In genomic region chr2:177466337-177467195, GRCh38 we compare ENCODE assay signal across 1 cellular context.
TF ChIP-seq lines count a peak whose summit lies in the region.

No MANE protein-coding gene starts in this region.

TF ChIP-seq in HepG2, 621 proteins besides CTCF, POLR2A, EP300 and RAD21 (continued from another document):
- TF ChIP-seq ZNF687 (CRISPR knock-in tag; IDR thresholded peaks at IDR 0.05), result peak; percentile 13; the same call in 1 of the 2 replicates
- no peak for TF ChIP-seq KLF12 (CRISPR knock-in tag; IDR thresholded peaks at IDR 0.05; ENCODE audit: borderline replicate concordance)
- no peak for TF ChIP-seq PHF20 (CRISPR knock-in tag; IDR thresholded peaks at IDR 0.05)
- TF ChIP-seq MLXIP (CRISPR knock-in tag; IDR thresholded peaks at IDR 0.05; ENCODE audit: borderline replicate concordance), result no peak
- no peak for TF ChIP-seq ZNF646 (CRISPR knock-in tag; IDR thresholded peaks at IDR 0.05)
- no peak for TF ChIP-seq POLR2AphosphoS2 (IDR thresholded peaks at IDR 0.05; ENCODE audit: low read depth, low read length)
- TF ChIP-seq SRY (CRISPR knock-in tag; IDR thresholded peaks at IDR 0.05), result no peak
- TF ChIP-seq PATZ1 (CRISPR knock-in tag; IDR thresholded peaks at IDR 0.05), result no peak
